9 cellular contexts compared by ENCODE assay signal in the genomic region with DNA sequence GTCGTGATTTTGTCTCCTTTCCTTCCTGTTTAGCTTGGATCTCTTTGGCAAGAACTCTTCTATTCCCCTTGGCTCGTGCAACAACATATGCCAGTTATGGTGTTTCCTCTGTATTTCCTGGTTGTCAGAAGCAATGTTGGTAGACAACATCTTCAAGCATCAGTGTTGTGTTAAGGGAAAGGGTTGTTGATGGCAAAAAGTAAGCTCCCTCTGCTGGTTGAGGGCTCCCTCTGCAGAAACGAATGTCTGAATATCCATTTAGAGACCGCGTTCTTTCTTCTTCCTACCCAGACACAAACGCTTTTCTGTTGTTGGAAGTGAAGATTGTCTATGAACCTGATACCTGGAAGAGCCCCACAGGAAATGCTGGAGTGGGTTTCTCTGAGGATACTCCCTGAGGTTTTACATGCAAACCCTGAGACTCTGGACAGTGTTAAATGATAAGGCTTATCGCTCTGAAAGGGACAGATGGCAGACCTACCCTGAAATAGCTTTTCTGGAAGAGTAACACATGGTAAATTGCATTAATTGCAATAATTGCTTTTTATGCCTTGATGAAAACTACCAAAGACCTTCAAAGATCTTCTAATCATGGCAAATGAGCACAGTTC. TPM values are rescaled to one million over a fixed set of nuclear protein-coding genes. Genes with fewer than 3 reads are reported as not detected.
DNase-seq lines count a peak whose midpoint lies in the region; ATAC-seq and TF ChIP-seq lines count a peak whose summit lies in the region.
"Had no signal": no experiment of that assay in that cellular context is flagged by ENCODE, and none has a peak within 500 bp of the region (broad histone marks: within the 10 kb centered on the region; RNA-seq: fewer than 3 reads in every experiment).

No MANE protein-coding gene starts in this region.

- peak; percentile 91 for ATAC-seq in HG02885 (IDR thresholded peaks at IDR 0.05; ENCODE audit: poor library complexity, unreplicated experiment)

- no peak overlapping the region for H2AFZ ChIP-seq in OCI-LY3 (ENCODE audit: low read depth, low read length)

- H3K27me3 Mint-ChIP-seq in endothelial cell (ENCODE audit: unreplicated experiment) (peaks cover 1% of the 10 kb centered on the region), neural crest cell (ENCODE audit: low read depth) (peaks cover 52% of the 10 kb centered on the region)
- H3K27me3 Mint-ChIP-seq in activated T-helper 1 cell treated with anti-CD3 and anti-CD28 coated beads, Interleukin-12 subunit alpha, Interleukin-12 subunit beta, Interleukin-2, Interleukin-4 antibody, amounts not matched to agents 30 ng/mL and 10 ng/mL and 1 ng/mL, durations not matched to agents 14 hours and 24 hours and 36 hours (ENCODE audit: insufficient read depth) = peaks cover 5% of the 10 kb centered on the region
- peaks cover 32% of the 10 kb centered on the region for H3K27me3 Mint-ChIP-seq in activated T-cell treated with anti-CD3 and anti-CD28 coated beads, Interleukin-2, amount 50 U/mL, for 24 hours

- H3K4me2 ChIP-seq in OCI-LY3 (ENCODE audit: low read length) = no peak overlapping the region

- H3K9me3 Mint-ChIP-seq in endothelial cell (ENCODE audit: unreplicated experiment) = no peaks in the 10 kb centered on the region
- no peaks in the 10 kb centered on the region for H3K9me3 Mint-ChIP-seq in neural crest cell
- H3K9me3 Mint-ChIP-seq in activated T-helper 1 cell treated with anti-CD3 and anti-CD28 coated beads, Interleukin-12 subunit alpha, Interleukin-12 subunit beta, Interleukin-2, Interleukin-4 antibody, amounts not matched to agents 30 ng/mL and 10 ng/mL and 1 ng/mL, durations not matched to agents 14 hours and 24 hours and 36 hours = no peaks in the 10 kb centered on the region
- no peaks in the 10 kb centered on the region for H3K9me3 Mint-ChIP-seq in activated T-cell treated with anti-CD3 and anti-CD28 coated beads, Interleukin-2, amount 50 U/mL, for 24 hours
- H3K9me3 Mint-ChIP-seq: dendritic cell treated with granulocyte-macrophage colony-stimulating factor and Interleukin-4, amounts not matched to agents 40 ng/mL and 50 ng/mL, for 4 days had no signal

- no peaks in the 10 kb centered on the region for H3K36me3 Mint-ChIP-seq in endothelial cell (ENCODE audit: low read depth, unreplicated experiment)
- no peaks in the 10 kb centered on the region for H3K36me3 Mint-ChIP-seq in neural crest cell (ENCODE audit: low read depth)
- no peaks in the 10 kb centered on the region for H3K36me3 Mint-ChIP-seq in activated T-helper 1 cell treated with anti-CD3 and anti-CD28 coated beads, Interleukin-12 subunit alpha, Interleukin-12 subunit beta, Interleukin-2, Interleukin-4 antibody, amounts not matched to agents 30 ng/mL and 10 ng/mL and 1 ng/mL, durations not matched to agents 14 hours and 24 hours and 36 hours (ENCODE audit: low read depth)
- H3K36me3 Mint-ChIP-seq in activated T-cell treated with anti-CD3 and anti-CD28 coated beads, Interleukin-2, amount 50 U/mL, for 24 hours (ENCODE audit: low read depth) = no peaks in the 10 kb centered on the region

- H3K36me3 ChIP-seq in OCI-LY3 (replicated peaks; ENCODE audit: low read depth, low read length) = no peaks in the 10 kb centered on the region

- no peak overlapping the region for H3K9ac ChIP-seq in OCI-LY3 (ENCODE audit: low read length)

- no peaks in the 10 kb centered on the region for H3K27me3 ChIP-seq in OCI-LY3 (ENCODE audit: low read depth, low read length)

- no peak overlapping the region for H3K27ac Mint-ChIP-seq in endothelial cell (ENCODE audit: unreplicated experiment)
- H3K27ac Mint-ChIP-seq in neural crest cell (ENCODE audit: unreplicated experiment) = no peak overlapping the region
- no peak overlapping the region for H3K27ac Mint-ChIP-seq in activated T-helper 1 cell treated with anti-CD3 and anti-CD28 coated beads, Interleukin-12 subunit alpha, Interleukin-12 subunit beta, Interleukin-2, Interleukin-4 antibody, amounts not matched to agents 30 ng/mL and 10 ng/mL and 1 ng/mL, durations not matched to agents 14 hours and 24 hours and 36 hours
- no peak overlapping the region for H3K27ac Mint-ChIP-seq in activated T-cell treated with anti-CD3 and anti-CD28 coated beads, Interleukin-2, amount 50 U/mL, for 24 hours
- H3K27ac Mint-ChIP-seq: dendritic cell treated with granulocyte-macrophage colony-stimulating factor and Interleukin-4, amounts not matched to agents 40 ng/mL and 50 ng/mL, for 4 days had no signal

- peak; percentile 6 for DNase-seq in stimulated activated CD4-positive, alpha-beta T cell treated with anti-CD3 and anti-CD28 coated beads, Interleukin-15, amount 100 ng/mL, for 24 hours
- DNase-seq in stimulated activated CD4-positive, alpha-beta T cell treated with anti-CD3 and anti-CD28 coated beads, Interleukin-4, amount 100 ng/mL, for 24 hours = no peak
- DNase-seq in endothelial cell (ENCODE audit: low spot score) (no peak), neural crest cell (ENCODE audit: low read depth, low spot score) (no peak)
- DNase-seq in activated T-helper 1 cell treated with anti-CD3 and anti-CD28 coated beads, Interleukin-12 subunit alpha, Interleukin-12 subunit beta, Interleukin-2, Interleukin-4 antibody, amounts not matched to agents 30 ng/mL and 10 ng/mL and 1 ng/mL, durations not matched to agents 14 hours and 24 hours and 36 hours (ENCODE audit: low spot score) = no peak
- DNase-seq in activated T-cell treated with anti-CD3 and anti-CD28 coated beads, Interleukin-2, amount 50 U/mL, for 24 hours = no peak

- H3K4me1 Mint-ChIP-seq in endothelial cell (ENCODE audit: unreplicated experiment) (no peaks in the 10 kb centered on the region), neural crest cell (no peaks in the 10 kb centered on the region)
- H3K4me1 Mint-ChIP-seq in activated T-helper 1 cell treated with anti-CD3 and anti-CD28 coated beads, Interleukin-12 subunit alpha, Interleukin-12 subunit beta, Interleukin-2, Interleukin-4 antibody, amounts not matched to agents 30 ng/mL and 10 ng/mL and 1 ng/mL, durations not matched to agents 14 hours and 24 hours and 36 hours (ENCODE audit: low read depth) = peaks cover 7% of the 10 kb centered on the region
- no peaks in the 10 kb centered on the region for H3K4me1 Mint-ChIP-seq in activated T-cell treated with anti-CD3 and anti-CD28 coated beads, Interleukin-2, amount 50 U/mL, for 24 hours (ENCODE audit: low read depth)

- H3K4me1 ChIP-seq in OCI-LY3 (ENCODE audit: low read length) = no peaks in the 10 kb centered on the region

- H3K27ac ChIP-seq in OCI-LY3 (ENCODE audit: low read length) = no peak overlapping the region

- H3K9me3 ChIP-seq in OCI-LY3 (ENCODE audit: insufficient read depth, low read length) = no peaks in the 10 kb centered on the region

- TF ChIP-seq CTCF in OCI-LY3 (IDR thresholded peaks at IDR 0.05; ENCODE audit: low read depth, low read length) (peak; percentile 53), endothelial cell (IDR thresholded peaks at IDR 0.05; ENCODE audit: unreplicated experiment) (peak; percentile 61), neural crest cell (conservative IDR thresholded peaks at IDR 0.05) (peak; percentile 75)

- H3K4me3 Mint-ChIP-seq in endothelial cell (ENCODE audit: unreplicated experiment) (no peak overlapping the region), neural crest cell (no peak overlapping the region)
- no peak overlapping the region for H3K4me3 Mint-ChIP-seq in activated T-helper 1 cell treated with anti-CD3 and anti-CD28 coated beads, Interleukin-12 subunit alpha, Interleukin-12 subunit beta, Interleukin-2, Interleukin-4 antibody, amounts not matched to agents 30 ng/mL and 10 ng/mL and 1 ng/mL, durations not matched to agents 14 hours and 24 hours and 36 hours
- no peak overlapping the region for H3K4me3 Mint-ChIP-seq in activated T-cell treated with anti-CD3 and anti-CD28 coated beads, Interleukin-2, amount 50 U/mL, for 24 hours
- H3K4me3 Mint-ChIP-seq: dendritic cell treated with granulocyte-macrophage colony-stimulating factor and Interleukin-4, amounts not matched to agents 40 ng/mL and 50 ng/mL, for 4 days had no signal

- intact Hi-C loops in activated T-helper 1 cell treated with anti-CD3 and anti-CD28 coated beads, Interleukin-12 subunit alpha, Interleukin-12 subunit beta, Interleukin-2, Interleukin-4 antibody, amounts not matched to agents 30 ng/mL and 10 ng/mL and 1 ng/mL, durations not matched to agents 14 hours and 24 hours and 36 hours (cut with micrococcal nuclease) = loop anchor here (1.0 to 10.0 kb wide), 2 partner anchors 230 to 643 kb away; no protein-coding TSS in a partner anchor

- no peaks in the 10 kb centered on the region for H3K79me2 ChIP-seq in OCI-LY3 (ENCODE audit: low read length)

- no peaks in the 10 kb centered on the region for H4K20me1 ChIP-seq in OCI-LY3 (ENCODE audit: insufficient read depth, low read length)

- H3K4me3 ChIP-seq in OCI-LY3 (ENCODE audit: low read length) = no peak overlapping the region

RNA-seq across cellular contexts. Expression of a gene that starts 23.6 kb away (rescaled TPM):
- total RNA-seq in endothelial cell (ENCODE audit: unreplicated experiment) = 0.80 TPM
- not detected in 2 replicates for total RNA-seq in neural crest cell
- 0.10 TPM in 1 of 2 replicates, not detected in the other for total RNA-seq in activated T-helper 1 cell treated with anti-CD3 and anti-CD28 coated beads, Interleukin-12 subunit alpha, Interleukin-12 subunit beta, Interleukin-2, Interleukin-4 antibody, amounts not matched to agents 30 ng/mL and 10 ng/mL and 1 ng/mL, durations not matched to agents 14 hours and 24 hours and 36 hours
